Comparison of ENCODE assay signal across 34 cellular contexts in the genomic region with DNA sequence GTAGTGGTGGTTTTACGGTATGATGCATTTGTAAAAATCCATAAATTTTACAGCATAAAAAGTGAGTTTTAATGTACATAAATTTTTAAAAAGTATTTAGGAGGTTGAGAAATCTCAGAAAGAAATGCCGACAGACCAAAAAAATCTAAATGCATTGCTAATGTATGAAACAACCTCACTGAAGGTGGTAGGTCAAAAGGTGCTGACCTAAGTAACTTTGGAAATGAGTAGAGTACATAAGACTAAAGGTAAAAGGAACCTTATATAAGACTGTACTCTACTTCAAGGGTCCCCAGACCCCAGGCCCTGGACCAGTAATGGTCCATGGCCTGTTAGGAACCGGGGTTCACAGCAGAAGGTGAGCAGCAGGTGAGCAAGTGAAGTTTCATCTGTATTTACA.
"Had no signal": no experiment of that assay in that cellular context is flagged by ENCODE, and none has a peak within 500 bp of the region (broad histone marks: within the 10 kb centered on the region; RNA-seq: fewer than 3 reads in every experiment).

No MANE protein-coding gene starts in this region.

- FAIRE-seq: astrocyte, bronchial epithelial cell had no signal

- H3K4me3 ChIP-seq: adrenal gland, ascending aorta, body of pancreas, breast epithelium, cardiac muscle cell had no signal

- H3K36me3 ChIP-seq: adrenal gland, ascending aorta, brain microvascular endothelial cell, breast epithelium, cardiac muscle cell had no signal

- DNase-seq: activated effector memory CD4-positive, alpha-beta T cell treated with anti-CD3 and anti-CD28 coated beads, Interleukin-2, amount 50 U/mL, for 16 hours; activated effector memory CD4-positive, alpha-beta T cell treated with Interleukin-2 at 50 U/mL for 16 hours; activated gamma-delta T cell; activated gamma-delta T cell treated with Interleukin-2 at 50 U/mL for 16 hours; activated naive CD4-positive, alpha-beta T cell; activated naive CD4-positive, alpha-beta T cell treated with anti-CD3 and anti-CD28 coated beads for 36 hours; activated naive CD4-positive, alpha-beta T cell treated with anti-CD3 and anti-CD28 coated beads, Interleukin-2, amount 10 ng/mL, durations not matched to agents 7 days and 5 days; activated naive CD4-positive, alpha-beta T cell treated with anti-CD3 and anti-CD28 coated beads, Interleukin-2, amount 50 U/mL, for 16 hours; activated naive CD4-positive, alpha-beta T cell treated with Interleukin-2 at 50 U/mL for 16 hours; activated naive CD8-positive, alpha-beta T cell treated with anti-CD3 and anti-CD28 coated beads for 36 hours; activated naive CD8-positive, alpha-beta T cell treated with anti-CD3 and anti-CD28 coated beads, Interleukin-2, amount 10 ng/mL, durations not matched to agents 7 days and 5 days; activated naive CD8-positive, alpha-beta T cell treated with anti-CD3 and anti-CD28 coated beads, Interleukin-2, amount 50 U/mL, for 24 hours; activated T-cell treated with anti-CD3 and anti-CD28 coated beads, Interleukin-2, amount 50 U/mL, for 1 hour; activated T-cell treated with anti-CD3 and anti-CD28 coated beads, Interleukin-2, amount 50 U/mL, for 24 hours; activated T-cell treated with anti-CD3 and anti-CD28 coated beads, Interleukin-2, amount 50 U/mL, for 4 hours; activated T-cell treated with anti-CD3 and anti-CD28 coated beads, Interleukin-2, amount 50 U/mL, for 48 hours; activated T-cell treated with anti-CD3 and anti-CD28 coated beads, Interleukin-2, amount 50 U/mL, for 72 hours; adrenal gland; amniotic stem cell; amygdala; anterior cingulate cortex; aorta; body of pancreas; brain microvascular endothelial cell; caudate nucleus; central memory CD4-positive, alpha-beta T cell; cerebellar nuclear complex had no signal

- H3K27ac ChIP-seq: adrenal gland, ascending aorta, body of pancreas, brain microvascular endothelial cell, breast epithelium, cardiac muscle cell had no signal

- H3K27me3 ChIP-seq: adrenal gland, ascending aorta, body of pancreas, brain microvascular endothelial cell, breast epithelium, cardiac muscle cell had no signal

- H3K4me1 ChIP-seq: adrenal gland, body of pancreas, breast epithelium had no signal

- H3K9me3 ChIP-seq: adrenal gland, ascending aorta, body of pancreas, breast epithelium had no signal

- ATAC-seq: activated naive CD4-positive, alpha-beta T cell treated with anti-CD3 and anti-CD28 coated beads, Interleukin-2, amount 50 U/mL, for 72 hours; activated naive CD8-positive, alpha-beta T cell treated with anti-CD3 and anti-CD28 coated beads, Interleukin-2, amount 50 U/mL, for 24 hours; activated T-cell treated with anti-CD3 and anti-CD28 coated beads, Interleukin-2, amount 50 U/mL, for 4 hours; activated T-cell treated with anti-CD3 and anti-CD28 coated beads, Interleukin-2, amount 50 U/mL, for 72 hours; activated T-helper 17 cell treated with anti-CD3 and anti-CD28 coated beads, Interleukin-2, amount 50 U/mL, for 72 hours; body of pancreas had no signal
